Comparison of ENCODE assay signal across 9 cellular contexts in genomic region chr11:122202161-122202950, GRCh38.
DNase-seq lines count a peak whose midpoint lies in the region; ATAC-seq, FAIRE-seq and TF ChIP-seq lines count a peak whose summit lies in the region.
"Had no signal": no experiment of that assay in that cellular context is flagged by ENCODE, and none has a peak within 500 bp of the region (broad histone marks: within the 10 kb centered on the region; RNA-seq: fewer than 3 reads in every experiment).

No MANE protein-coding gene starts in this region.

- no peak overlapping the region for H3K27ac ChIP-seq in endodermal cell (ENCODE audit: low read depth, low read length)
- H3K27ac ChIP-seq: WERI-Rb-1 had no signal

- no peak for TF ChIP-seq CTCF in endodermal cell (conservative IDR thresholded peaks at IDR 0.05)

- DNase-seq in LHCN-M2 (ENCODE audit: low read depth): peak; percentile 91
- DNase-seq in endodermal cell: no peak
- DNase-seq in mucosa of gallbladder (ENCODE audit: low spot score): peak; percentile 35
- DNase-seq in stimulated activated CD4-positive, alpha-beta T cell treated with anti-CD3 and anti-CD28 coated beads, Interleukin-4, amount 100 ng/mL, for 4 hours: no peak
- DNase-seq in NCI-H1436 (lab: John Stamatoyannopoulos, UW): no peak
- DNase-seq in NCI-H2029 treated with DMSO at 0.1 percent for 48 hours (lab: John Stamatoyannopoulos, UW): no peak

- H3K27me3 ChIP-seq in endodermal cell (ENCODE audit: control insufficient read depth, insufficient read depth, low read length, poor library complexity, severe bottlenecking): peaks cover 25% of the 10 kb centered on the region

- no peaks in the 10 kb centered on the region for H3K36me3 Mint-ChIP-seq in endodermal cell (ENCODE audit: low read depth)

- no peak overlapping the region for H3K4me3 ChIP-seq in endodermal cell (ENCODE audit: low read length)

- H3K4me1 ChIP-seq in endodermal cell (ENCODE audit: control insufficient read depth, insufficient read depth, low read length): no peaks in the 10 kb centered on the region

- H3K4me1 Mint-ChIP-seq in endodermal cell: peaks cover 4% of the 10 kb centered on the region

- no peaks in the 10 kb centered on the region for H3K9me3 ChIP-seq in endodermal cell (ENCODE audit: control insufficient read depth, low read length)

- peak overlapping the region; percentile 10 for H3K4me3 Mint-ChIP-seq in endodermal cell

- WGBS in endodermal cell (ENCODE audit: insufficient coverage in 1 of 2, insufficient read length in 1 of 2), 2 experiments: 71 to 73% methylated on average over 11 to 16 of the region's 16 CpGs

- no peaks in the 10 kb centered on the region for H3K9me3 Mint-ChIP-seq in endodermal cell

- peaks cover 27% of the 10 kb centered on the region for H3K27me3 Mint-ChIP-seq in endodermal cell (ENCODE audit: insufficient read depth)

- H3K27ac Mint-ChIP-seq in endodermal cell: no peak overlapping the region

- no peak for ATAC-seq in GM18868 (IDR thresholded peaks at IDR 0.05; ENCODE audit: unreplicated experiment)

- no peak overlapping the region for H3K9ac ChIP-seq in endodermal cell (ENCODE audit: extremely low read depth, low read length, poor library complexity, severe bottlenecking)

- no peaks in the 10 kb centered on the region for H3K36me3 ChIP-seq in endodermal cell (ENCODE audit: control insufficient read depth, insufficient read depth, low read length)
- H3K36me3 ChIP-seq: WERI-Rb-1 had no signal

- peak; percentile 91 for FAIRE-seq in A204.1 (lab: Jason Lieb, UNC)

Comparison
In these comparisons a context has a peak if more than half of its experiments do, and no peak if none do; other contexts are left out.
1. DNase-seq: peak in LHCN-M2 (single experiment) and mucosa of gallbladder (single experiment); none in endodermal cell (single experiment), stimulated activated CD4-positive, alpha-beta T cell treated with anti-CD3 and anti-CD28 coated beads, Interleukin-4, amount 100 ng/mL, for 4 hours (0 of 2), NCI-H1436 (single experiment) and NCI-H2029 treated with DMSO at 0.1 percent for 48 hours (single experiment).